8 cellular contexts compared by ENCODE assay signal in genomic region chr11:59755701-59756495, GRCh38. TPM values are rescaled to one million over a fixed set of nuclear protein-coding genes. Genes with fewer than 3 reads are reported as not detected.
DNase-seq lines count a peak whose midpoint lies in the region; ATAC-seq lines count a peak whose summit lies in the region.

No MANE protein-coding gene starts in this region.

- CTCF ChIA-PET in T-cell (lab: Charles Lee) = interaction anchor here (0.6 to 3.6 kb wide), 9 partner anchors 9 to 84 kb away, joined by 3 to 28 read pairs (median 8); partner anchors contain the start of gene MRPL16 (in 1 of the 2)

- peak overlapping the region; percentile 82 to 95 (median 85) for H3K4me3 Mint-ChIP-seq in T-cell

- H3K36me3 Mint-ChIP-seq in T-cell = peaks cover 2% of the 10 kb centered on the region

- peak overlapping the region; percentile 87 for H3K27ac ChIP-seq in right cardiac atrium (ENCODE audit: low read length)

- WGBS in right cardiac atrium = 7% methylated on average over 23 of the region's 23 CpGs

- DNase-seq in DMS79 treated with DMSO at 0.1 percent for 48 hours (lab: John Stamatoyannopoulos, UW) = peak; percentile 44
- no peak for DNase-seq in DMS79 (lab: John Stamatoyannopoulos, UW)
- DNase-seq in HUDEP-2 (lab: John Stamatoyannopoulos, UW; ENCODE audit: unreplicated experiment in 76 of 76) = peak in 41 of 76 experiments; percentile 4 to 58 (median 18)
- peak in 28 of 34 experiments; percentile 11 to 55 (median 33) for DNase-seq in T-cell
- DNase-seq in astrocyte of the hippocampus (ENCODE audit: low read depth, low spot score) = peak; percentile 83
- DNase-seq in right cardiac atrium = peak; percentile 81 to 89 (median 82)
- peak; percentile 48 to 95 (median 72) for DNase-seq in posterior cingulate gyrus

- POLR2A ChIA-PET in T-cell (lab: Charles Lee) = interaction anchor here in 1 of 2 donors (0.7 kb wide), 1 partner anchor 46 kb away, joined by 6 read pairs; no protein-coding TSS in a partner anchor

- intact Hi-C loops in right cardiac atrium (cut with DNase I) (loop anchor here in 2 of 4 donors (2.0 kb wide), 1 partner anchor 47 kb away; no protein-coding TSS in a partner anchor), posterior cingulate gyrus (cut with DNase I) (loop anchor here (1.0 to 10.0 kb wide), 3 partner anchors 87 to 201 kb away; partner anchors contain the start of genes OSBP and PATL1)

- ATAC-seq in T-cell (replicated peaks in 1 of 4) (peak; percentile 43 to 65 (median 59)), right cardiac atrium (peak; percentile 85 to 92), HG03095 (IDR thresholded peaks at IDR 0.05; ENCODE audit: unreplicated experiment) (no peak)

- H3K9me3 Mint-ChIP-seq in T-cell = no peaks in the 10 kb centered on the region

- H3K27me3 Mint-ChIP-seq in T-cell = no peaks in the 10 kb centered on the region

- H3K4me3 ChIP-seq in right cardiac atrium (ENCODE audit: low read length) = peak overlapping the region; percentile 83

- no peaks in the 10 kb centered on the region for H3K27me3 ChIP-seq in right cardiac atrium (ENCODE audit: control insufficient read depth, insufficient read depth)

- peaks cover 28 to 36% (median 29%) of the 10 kb centered on the region in 3 donors for H3K4me1 Mint-ChIP-seq in T-cell

- H3K27ac Mint-ChIP-seq in T-cell = peak overlapping the region in 1 of 2 donors; percentile 73

- H3K4me1 ChIP-seq in right cardiac atrium (ENCODE audit: control insufficient read depth, insufficient read depth, low read length) = peaks cover 6% of the 10 kb centered on the region

- no peaks in the 10 kb centered on the region for H3K9me3 ChIP-seq in right cardiac atrium (ENCODE audit: control insufficient read depth, low read length)

RNA-seq across cellular contexts. Expression of gene STX3, which starts 0.7 kb away (rescaled TPM):
- total RNA-seq in T-cell (10 to 100 TPM in 4 of 5 donors, 1 to 10 TPM in 1; 8.9 to 13.3 (median 11.4) TPM), right cardiac atrium (10 to 100 TPM in 3 of 4 donors, 1 to 10 TPM in 1; 7.4 to 12.0 (median 10.7) TPM)
- 7.1 TPM for polyA plus RNA-seq in right cardiac atrium

RNA-seq across cellular contexts. Expression of gene OR10V1, which starts 42.3 kb away (rescaled TPM):
- total RNA-seq in T-cell (not detected), right cardiac atrium (not detected)
- polyA plus RNA-seq in right cardiac atrium = not detected

RNA-seq across cellular contexts. Expression of gene MRPL16, which starts 54.7 kb away (rescaled TPM):
- total RNA-seq in T-cell (10 to 100 TPM; 24.0 to 46.3 (median 39.7) TPM), right cardiac atrium (10 to 100 TPM; 53.7 to 82.6 (median 70.1) TPM)
- polyA plus RNA-seq in right cardiac atrium = 150 TPM
